In the genomic region with DNA sequence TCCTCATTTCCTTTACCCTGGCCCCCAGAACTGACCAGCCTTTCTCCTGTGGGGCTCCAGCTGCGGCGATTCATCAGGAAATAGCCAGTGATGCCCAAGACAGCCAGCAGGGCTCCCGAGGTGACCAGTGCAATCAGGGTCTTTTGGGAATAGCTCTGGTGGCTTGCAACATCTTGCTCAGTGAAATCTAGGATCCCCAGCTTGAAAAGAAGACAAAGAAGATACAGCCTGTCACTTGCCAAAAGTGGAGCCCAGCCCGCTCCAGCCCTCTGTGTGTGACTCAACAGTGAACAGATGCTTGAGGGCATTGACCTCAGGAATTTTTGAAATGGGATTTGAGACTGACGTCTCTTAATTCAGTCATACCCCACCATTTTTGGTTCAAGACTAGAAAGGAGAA, we compare ENCODE assay signal across 1 cellular context.
TF ChIP-seq lines count a peak whose summit lies in the region.

No MANE protein-coding gene starts in this region.

TF ChIP-seq in GM23338, 12 proteins besides CTCF, POLR2A, EP300 and RAD21 (continued from another document):
- TF ChIP-seq, protein P1, sequence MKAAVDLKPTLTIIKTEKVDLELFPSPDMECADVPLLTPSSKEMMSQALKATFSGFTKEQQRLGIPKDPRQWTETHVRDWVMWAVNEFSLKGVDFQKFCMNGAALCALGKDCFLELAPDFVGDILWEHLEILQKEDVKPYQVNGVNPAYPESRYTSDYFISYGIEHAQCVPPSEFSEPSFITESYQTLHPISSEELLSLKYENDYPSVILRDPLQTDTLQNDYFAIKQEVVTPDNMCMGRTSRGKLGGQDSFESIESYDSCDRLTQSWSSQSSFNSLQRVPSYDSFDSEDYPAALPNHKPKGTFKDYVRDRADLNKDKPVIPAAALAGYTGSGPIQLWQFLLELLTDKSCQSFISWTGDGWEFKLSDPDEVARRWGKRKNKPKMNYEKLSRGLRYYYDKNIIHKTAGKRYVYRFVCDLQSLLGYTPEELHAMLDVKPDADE (IDR thresholded peaks at IDR 0.05), result no peak
- TF ChIP-seq EZH2 (IDR thresholded peaks at IDR 0.05; ENCODE audit: low read depth, unreplicated experiment), result no peak
- TF ChIP-seq EZH2phosphoT487 (IDR thresholded peaks at IDR 0.05; ENCODE audit: unreplicated experiment), result no peak
- TF ChIP-seq, protein P2, sequence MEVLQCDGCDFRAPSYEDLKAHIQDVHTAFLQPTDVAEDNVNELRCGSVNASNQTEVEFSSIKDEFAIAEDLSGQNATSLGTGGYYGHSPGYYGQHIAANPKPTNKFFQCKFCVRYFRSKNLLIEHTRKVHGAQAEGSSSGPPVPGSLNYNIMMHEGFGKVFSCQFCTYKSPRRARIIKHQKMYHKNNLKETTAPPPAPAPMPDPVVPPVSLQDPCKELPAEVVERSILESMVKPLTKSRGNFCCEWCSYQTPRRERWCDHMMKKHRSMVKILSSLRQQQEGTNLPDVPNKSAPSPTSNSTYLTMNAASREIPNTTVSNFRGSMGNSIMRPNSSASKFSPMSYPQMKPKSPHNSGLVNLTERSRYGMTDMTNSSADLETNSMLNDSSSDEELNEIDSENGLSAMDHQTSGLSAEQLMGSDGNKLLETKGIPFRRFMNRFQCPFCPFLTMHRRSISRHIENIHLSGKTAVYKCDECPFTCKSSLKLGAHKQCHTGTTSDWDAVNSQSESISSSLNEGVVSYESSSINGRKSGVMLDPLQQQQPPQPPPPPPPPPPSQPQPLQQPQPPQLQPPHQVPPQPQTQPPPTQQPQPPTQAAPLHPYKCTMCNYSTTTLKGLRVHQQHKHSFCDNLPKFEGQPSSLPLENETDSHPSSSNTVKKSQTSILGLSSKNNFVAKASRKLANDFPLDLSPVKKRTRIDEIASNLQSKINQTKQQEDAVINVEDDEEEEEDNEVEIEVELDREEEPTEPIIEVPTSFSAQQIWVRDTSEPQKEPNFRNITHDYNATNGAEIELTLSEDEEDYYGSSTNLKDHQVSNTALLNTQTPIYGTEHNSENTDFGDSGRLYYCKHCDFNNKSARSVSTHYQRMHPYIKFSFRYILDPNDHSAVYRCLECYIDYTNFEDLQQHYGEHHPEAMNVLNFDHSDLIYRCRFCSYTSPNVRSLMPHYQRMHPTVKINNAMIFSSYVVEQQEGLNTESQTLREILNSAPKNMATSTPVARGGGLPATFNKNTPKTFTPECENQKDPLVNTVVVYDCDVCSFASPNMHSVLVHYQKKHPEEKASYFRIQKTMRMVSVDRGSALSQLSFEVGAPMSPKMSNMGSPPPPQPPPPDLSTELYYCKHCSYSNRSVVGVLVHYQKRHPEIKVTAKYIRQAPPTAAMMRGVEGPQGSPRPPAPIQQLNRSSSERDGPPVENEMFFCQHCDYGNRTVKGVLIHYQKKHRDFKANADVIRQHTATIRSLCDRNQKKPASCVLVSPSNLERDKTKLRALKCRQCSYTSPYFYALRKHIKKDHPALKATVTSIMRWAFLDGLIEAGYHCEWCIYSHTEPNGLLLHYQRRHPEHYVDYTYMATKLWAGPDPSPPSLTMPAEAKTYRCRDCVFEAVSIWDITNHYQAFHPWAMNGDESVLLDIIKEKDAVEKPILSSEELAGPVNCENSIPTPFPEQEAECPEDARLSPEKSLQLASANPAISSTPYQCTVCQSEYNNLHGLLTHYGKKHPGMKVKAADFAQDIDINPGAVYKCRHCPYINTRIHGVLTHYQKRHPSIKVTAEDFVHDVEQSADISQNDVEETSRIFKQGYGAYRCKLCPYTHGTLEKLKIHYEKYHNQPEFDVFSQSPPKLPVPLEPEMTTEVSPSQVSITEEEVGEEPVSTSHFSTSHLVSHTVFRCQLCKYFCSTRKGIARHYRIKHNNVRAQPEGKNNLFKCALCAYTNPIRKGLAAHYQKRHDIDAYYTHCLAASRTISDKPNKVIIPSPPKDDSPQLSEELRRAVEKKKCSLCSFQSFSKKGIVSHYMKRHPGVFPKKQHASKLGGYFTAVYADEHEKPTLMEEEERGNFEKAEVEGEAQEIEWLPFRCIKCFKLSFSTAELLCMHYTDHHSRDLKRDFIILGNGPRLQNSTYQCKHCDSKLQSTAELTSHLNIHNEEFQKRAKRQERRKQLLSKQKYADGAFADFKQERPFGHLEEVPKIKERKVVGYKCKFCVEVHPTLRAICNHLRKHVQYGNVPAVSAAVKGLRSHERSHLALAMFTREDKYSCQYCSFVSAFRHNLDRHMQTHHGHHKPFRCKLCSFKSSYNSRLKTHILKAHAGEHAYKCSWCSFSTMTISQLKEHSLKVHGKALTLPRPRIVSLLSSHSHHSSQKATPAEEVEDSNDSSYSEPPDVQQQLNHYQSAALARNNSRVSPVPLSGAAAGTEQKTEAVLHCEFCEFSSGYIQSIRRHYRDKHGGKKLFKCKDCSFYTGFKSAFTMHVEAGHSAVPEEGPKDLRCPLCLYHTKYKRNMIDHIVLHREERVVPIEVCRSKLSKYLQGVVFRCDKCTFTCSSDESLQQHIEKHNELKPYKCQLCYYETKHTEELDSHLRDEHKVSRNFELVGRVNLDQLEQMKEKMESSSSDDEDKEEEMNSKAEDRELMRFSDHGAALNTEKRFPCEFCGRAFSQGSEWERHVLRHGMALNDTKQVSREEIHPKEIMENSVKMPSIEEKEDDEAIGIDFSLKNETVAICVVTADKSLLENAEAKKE (CRISPR knock-in tag; IDR thresholded peaks at IDR 0.05), result no peak
- TF ChIP-seq CREB1 (CRISPR knock-in tag; IDR thresholded peaks at IDR 0.05; ENCODE audit: low read depth), result no peak
- TF ChIP-seq, protein P3, sequence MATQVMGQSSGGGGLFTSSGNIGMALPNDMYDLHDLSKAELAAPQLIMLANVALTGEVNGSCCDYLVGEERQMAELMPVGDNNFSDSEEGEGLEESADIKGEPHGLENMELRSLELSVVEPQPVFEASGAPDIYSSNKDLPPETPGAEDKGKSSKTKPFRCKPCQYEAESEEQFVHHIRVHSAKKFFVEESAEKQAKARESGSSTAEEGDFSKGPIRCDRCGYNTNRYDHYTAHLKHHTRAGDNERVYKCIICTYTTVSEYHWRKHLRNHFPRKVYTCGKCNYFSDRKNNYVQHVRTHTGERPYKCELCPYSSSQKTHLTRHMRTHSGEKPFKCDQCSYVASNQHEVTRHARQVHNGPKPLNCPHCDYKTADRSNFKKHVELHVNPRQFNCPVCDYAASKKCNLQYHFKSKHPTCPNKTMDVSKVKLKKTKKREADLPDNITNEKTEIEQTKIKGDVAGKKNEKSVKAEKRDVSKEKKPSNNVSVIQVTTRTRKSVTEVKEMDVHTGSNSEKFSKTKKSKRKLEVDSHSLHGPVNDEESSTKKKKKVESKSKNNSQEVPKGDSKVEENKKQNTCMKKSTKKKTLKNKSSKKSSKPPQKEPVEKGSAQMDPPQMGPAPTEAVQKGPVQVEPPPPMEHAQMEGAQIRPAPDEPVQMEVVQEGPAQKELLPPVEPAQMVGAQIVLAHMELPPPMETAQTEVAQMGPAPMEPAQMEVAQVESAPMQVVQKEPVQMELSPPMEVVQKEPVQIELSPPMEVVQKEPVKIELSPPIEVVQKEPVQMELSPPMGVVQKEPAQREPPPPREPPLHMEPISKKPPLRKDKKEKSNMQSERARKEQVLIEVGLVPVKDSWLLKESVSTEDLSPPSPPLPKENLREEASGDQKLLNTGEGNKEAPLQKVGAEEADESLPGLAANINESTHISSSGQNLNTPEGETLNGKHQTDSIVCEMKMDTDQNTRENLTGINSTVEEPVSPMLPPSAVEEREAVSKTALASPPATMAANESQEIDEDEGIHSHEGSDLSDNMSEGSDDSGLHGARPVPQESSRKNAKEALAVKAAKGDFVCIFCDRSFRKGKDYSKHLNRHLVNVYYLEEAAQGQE (IDR thresholded peaks at IDR 0.05; ENCODE audit: unreplicated experiment), result no peak
- no peak for TF ChIP-seq ZNF114 (CRISPR knock-in tag; IDR thresholded peaks at IDR 0.05)
- TF ChIP-seq ZNF331 (CRISPR knock-in tag; IDR thresholded peaks at IDR 0.05; ENCODE audit: low read depth), result no peak
- TF ChIP-seq POLR2AphosphoS5 (IDR thresholded peaks at IDR 0.05; ENCODE audit: low read depth), result no peak
- TF ChIP-seq STAT1 (IDR thresholded peaks at IDR 0.05; ENCODE audit: unreplicated experiment), result no peak
- TF ChIP-seq JUNB (IDR thresholded peaks at IDR 0.05; ENCODE audit: unreplicated experiment), result no peak
TF ChIP-seq in GM23338: peak in this region for 0.
